ENCODE assay signal across 16 cellular contexts in the genomic region with DNA sequence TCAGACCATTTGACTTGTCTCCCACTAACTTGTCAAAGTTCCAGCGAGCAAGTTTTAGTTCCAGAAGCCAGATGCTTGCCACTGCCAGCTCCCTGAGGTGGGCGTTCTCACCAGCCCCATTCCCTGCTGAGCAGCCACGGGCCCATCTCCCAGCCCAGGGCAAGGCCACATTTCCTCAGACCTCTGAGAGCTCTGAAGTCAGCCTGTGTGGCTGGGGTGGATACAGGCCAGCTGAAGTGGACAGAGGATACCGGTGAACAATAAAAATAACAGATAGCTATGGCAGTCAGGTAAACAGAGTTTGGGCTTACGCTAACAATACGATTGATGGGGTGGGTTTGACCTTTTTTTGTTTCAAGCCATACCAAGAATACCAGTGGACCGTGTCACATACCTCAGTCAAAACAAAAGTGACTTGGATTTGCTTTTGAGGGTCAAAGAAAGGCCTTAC.
DNase-seq lines count a peak whose midpoint lies in the region; TF ChIP-seq lines count a peak whose summit lies in the region.
"Had no signal": no experiment of that assay in that cellular context is flagged by ENCODE, and none has a peak within 500 bp of the region (broad histone marks: within the 10 kb centered on the region; RNA-seq: fewer than 3 reads in every experiment).

No MANE protein-coding gene starts in this region.

- peak overlapping the region; percentile 21 for H3K27ac Mint-ChIP-seq in dendritic cell treated with granulocyte-macrophage colony-stimulating factor and Interleukin-4, amounts not matched to agents 40 ng/mL and 50 ng/mL, for 4 days
- peak overlapping the region; percentile 59 for H3K27ac Mint-ChIP-seq in osteocyte (ENCODE audit: unreplicated experiment)
- H3K27ac Mint-ChIP-seq: activated naive CD4-positive, alpha-beta T cell treated with anti-CD3 and anti-CD28 coated beads for 36 hours had no signal

- H3K4me3 ChIP-seq in BLaER1 (no peak overlapping the region), MG63 (no peak overlapping the region)
- H3K4me3 ChIP-seq: body of pancreas, lung, tibial artery had no signal

- intact Hi-C loops in dendritic cell treated with granulocyte-macrophage colony-stimulating factor and Interleukin-4, amounts not matched to agents 40 ng/mL and 50 ng/mL, for 4 days (cut with micrococcal nuclease): no loop called here

- peak overlapping the region; percentile 44 for H3K4me2 ChIP-seq in BLaER1

- H3K9me3 ChIP-seq in BLaER1: no peaks in the 10 kb centered on the region
- no peaks in the 10 kb centered on the region for H3K9me3 ChIP-seq in MG63
- H3K9me3 ChIP-seq: body of pancreas, tibial artery had no signal

- H3K4me3 Mint-ChIP-seq in dendritic cell treated with granulocyte-macrophage colony-stimulating factor and Interleukin-4, amounts not matched to agents 40 ng/mL and 50 ng/mL, for 4 days: no peak overlapping the region
- no peak overlapping the region for H3K4me3 Mint-ChIP-seq in osteocyte (ENCODE audit: unreplicated experiment)
- H3K4me3 Mint-ChIP-seq: activated naive CD4-positive, alpha-beta T cell treated with anti-CD3 and anti-CD28 coated beads for 36 hours; immature natural killer cell had no signal

- peaks cover 33% of the 10 kb centered on the region for H3K4me1 Mint-ChIP-seq in dendritic cell treated with granulocyte-macrophage colony-stimulating factor and Interleukin-4, amounts not matched to agents 40 ng/mL and 50 ng/mL, for 4 days (ENCODE audit: low read depth)
- H3K4me1 Mint-ChIP-seq in osteocyte (ENCODE audit: unreplicated experiment): peaks cover 23% of the 10 kb centered on the region
- H3K4me1 Mint-ChIP-seq: immature natural killer cell had no signal

- no peak overlapping the region for H3K27ac ChIP-seq in BLaER1
- H3K27ac ChIP-seq: body of pancreas, parathyroid adenoma had no signal

- peaks cover 7% of the 10 kb centered on the region for H3K27me3 Mint-ChIP-seq in dendritic cell treated with granulocyte-macrophage colony-stimulating factor and Interleukin-4, amounts not matched to agents 40 ng/mL and 50 ng/mL, for 4 days
- H3K27me3 Mint-ChIP-seq in osteocyte (ENCODE audit: unreplicated experiment): peaks cover 7% of the 10 kb centered on the region

- no peaks in the 10 kb centered on the region for H3K36me3 Mint-ChIP-seq in dendritic cell treated with granulocyte-macrophage colony-stimulating factor and Interleukin-4, amounts not matched to agents 40 ng/mL and 50 ng/mL, for 4 days (ENCODE audit: low read depth)
- H3K36me3 Mint-ChIP-seq in osteocyte (ENCODE audit: unreplicated experiment): no peaks in the 10 kb centered on the region
- H3K36me3 Mint-ChIP-seq: immature natural killer cell had no signal

- no peak overlapping the region for H3K9ac ChIP-seq in BLaER1
- H3K9ac ChIP-seq: parathyroid adenoma had no signal

- H3K36me3 ChIP-seq in BLaER1: no peaks in the 10 kb centered on the region
- no peaks in the 10 kb centered on the region for H3K36me3 ChIP-seq in MG63
- H3K36me3 ChIP-seq: tibial artery had no signal

- DNase-seq in MG63: peak; percentile 85
- DNase-seq in osteocyte (ENCODE audit: extremely low spot score, unreplicated experiment): no peak
- no peak for DNase-seq in stimulated activated CD4-positive, alpha-beta T cell treated with anti-CD3 and anti-CD28 coated beads, Interleukin-4, amount 100 ng/mL, for 1 hour
- DNase-seq in activated effector memory CD4-positive, alpha-beta T cell treated with Interleukin-2 at 50 U/mL for 16 hours: no peak
- DNase-seq in islet precursor cell: no peak
- no peak for DNase-seq in foreskin melanocyte
- DNase-seq: activated naive CD4-positive, alpha-beta T cell treated with anti-CD3 and anti-CD28 coated beads for 36 hours; activated T-cell treated with anti-CD3 and anti-CD28 coated beads for 4 hours; body of pancreas; immature natural killer cell; NCI-H1930; tibial artery had no signal

- H3K27me3 ChIP-seq in BLaER1: no peaks in the 10 kb centered on the region
- H3K27me3 ChIP-seq in MG63: no peaks in the 10 kb centered on the region; the same call in 1 of the 2 replicates
- H3K27me3 ChIP-seq: body of pancreas, tibial artery had no signal

- peaks cover 57% of the 10 kb centered on the region for H3K4me1 ChIP-seq in BLaER1
- H3K4me1 ChIP-seq: body of pancreas had no signal

- H3K9me3 Mint-ChIP-seq in dendritic cell treated with granulocyte-macrophage colony-stimulating factor and Interleukin-4, amounts not matched to agents 40 ng/mL and 50 ng/mL, for 4 days: no peaks in the 10 kb centered on the region
- H3K9me3 Mint-ChIP-seq in osteocyte (ENCODE audit: unreplicated experiment): no peaks in the 10 kb centered on the region
- H3K9me3 Mint-ChIP-seq: activated naive CD4-positive, alpha-beta T cell treated with anti-CD3 and anti-CD28 coated beads for 36 hours; immature natural killer cell had no signal

- no peaks in the 10 kb centered on the region for H4K20me1 ChIP-seq in BLaER1

- TF ChIP-seq CTCF in osteocyte (IDR thresholded peaks at IDR 0.05): no peak
